8 cellular contexts compared by ENCODE assay signal in the genomic region with DNA sequence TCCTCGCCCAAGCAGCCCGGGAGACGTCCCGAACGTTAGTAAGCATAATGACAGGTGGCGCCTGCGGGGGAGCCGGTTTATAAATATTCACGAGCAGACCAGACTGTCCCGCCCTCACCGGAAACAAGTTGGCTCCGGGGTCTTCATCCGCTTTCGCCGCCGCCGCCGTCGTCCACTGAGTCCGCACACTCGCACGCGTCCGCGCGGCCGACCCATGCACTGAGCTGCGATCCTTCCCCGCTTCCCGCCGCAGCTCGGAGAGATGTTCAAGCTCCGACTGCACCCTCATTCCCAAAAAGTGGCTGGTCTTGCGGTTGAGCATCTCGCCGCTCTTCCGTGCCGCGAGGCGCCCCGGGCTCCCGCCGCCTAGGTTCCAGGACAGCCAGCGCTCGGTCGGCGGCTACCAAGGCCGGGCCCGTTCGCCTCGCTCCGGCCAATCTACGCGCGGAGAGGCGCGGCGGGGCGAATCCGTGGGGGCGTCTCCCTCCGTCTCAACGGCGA.
DNase-seq lines count a peak whose midpoint lies in the region; ATAC-seq and TF ChIP-seq lines count a peak whose summit lies in the region.

No MANE protein-coding gene starts in this region.

- H3K4me2 ChIP-seq in SU-DHL-6 (ENCODE audit: low read depth, low read length, poor library complexity, severe bottlenecking), result peak overlapping the region; percentile 69

- no peaks in the 10 kb centered on the region for H3K9me3 ChIP-seq in HUES48 (ENCODE audit: control insufficient read depth, insufficient read depth, low read length)
- no peaks in the 10 kb centered on the region for H3K9me3 ChIP-seq in SU-DHL-6 (ENCODE audit: insufficient read depth, low read length)

- no peaks in the 10 kb centered on the region for H4K20me1 ChIP-seq in SU-DHL-6 (ENCODE audit: low read depth, low read length)

- H2AFZ ChIP-seq in SU-DHL-6 (ENCODE audit: low read depth, low read length, severe bottlenecking), result peak overlapping the region; percentile 76

- peaks cover 11% of the 10 kb centered on the region; the same call in 1 of the 2 replicates for H3F3A ChIP-seq in SU-DHL-6 (ENCODE audit: insufficient read depth)

- in situ Hi-C loops in astrocyte of the spinal cord (cut with HindIII; ENCODE audit: low sequenced_read_pairs), result no loop called here

- H3K9me2 ChIP-seq in SU-DHL-6 (replicated peaks; ENCODE audit: insufficient read depth, low read length), result no peaks in the 10 kb centered on the region

- H3K4me1 ChIP-seq in HUES48 (ENCODE audit: control insufficient read depth, insufficient read depth, low read length), result peaks cover 3% of the 10 kb centered on the region; the same call in 1 of the 2 replicates

- ATAC-seq in GM19468 (IDR thresholded peaks at IDR 0.05; ENCODE audit: extremely low read depth, unreplicated experiment) (peak; percentile 15), HG03442 (IDR thresholded peaks at IDR 0.05; ENCODE audit: unreplicated experiment) (no peak)

- H3K27ac ChIP-seq in HUES48 (ENCODE audit: low read depth, low read length) (peak overlapping the region; percentile 88), SU-DHL-6 (ENCODE audit: low read depth, low read length) (peak overlapping the region; percentile 66)

- H3K9ac ChIP-seq in HUES48 (ENCODE audit: low read depth, low read length) (peak overlapping the region; percentile 36; the same call in 1 of the 2 replicates), SU-DHL-6 (ENCODE audit: low read length) (peak overlapping the region; percentile 80)

- H3K4me3 ChIP-seq in HUES48 (ENCODE audit: low read depth, low read length) (peak overlapping the region; percentile 91), SU-DHL-6 (ENCODE audit: insufficient read depth, low read length, poor library complexity, severe bottlenecking) (peak overlapping the region; percentile 89), astrocyte of the spinal cord (ENCODE audit: low read depth, low read length) (peak overlapping the region; percentile 95)

- H3K27me3 ChIP-seq in HUES48 (ENCODE audit: control insufficient read depth, insufficient read depth, low read length), result no peaks in the 10 kb centered on the region
- no peaks in the 10 kb centered on the region for H3K27me3 ChIP-seq in SU-DHL-6 (ENCODE audit: low read length)

- H3K36me3 ChIP-seq in HUES48 (ENCODE audit: control insufficient read depth, insufficient read depth, low read length) (peaks cover 56% of the 10 kb centered on the region), SU-DHL-6 (ENCODE audit: low read length) (0 out of 2 replicates have a peak, but pooled peaks cover 3% of the 10 kb centered on the region)

- H3K79me2 ChIP-seq in SU-DHL-6 (ENCODE audit: insufficient read depth, low read length), result peaks cover 15% of the 10 kb centered on the region

- peak; percentile 42 for DNase-seq in COR-L47 (lab: John Stamatoyannopoulos, UW)
- peak; percentile 22 for DNase-seq in astrocyte of the spinal cord (ENCODE audit: low read depth, low spot score)
- peak; percentile 80 for DNase-seq in islet precursor cell
- DNase-seq in stimulated activated CD4-positive, alpha-beta T cell treated with anti-CD3 and anti-CD28 coated beads, TNF-alpha, amount 100 ng/mL, for 24 hours (ENCODE audit: low read depth in 3 of 3), result peak; percentile 14 to 37 (median 33)

- TF ChIP-seq CTCF in SU-DHL-6 (IDR thresholded peaks at IDR 0.05; ENCODE audit: insufficient read depth, low read length, poor library complexity, severe bottlenecking) (no peak), astrocyte of the spinal cord (IDR thresholded peaks at IDR 0.05; ENCODE audit: low read depth, low read length) (no peak)

Comparison
In these comparisons a context has a peak if more than half of its experiments do, and no peak if none do; other contexts are left out.
1. DNase-seq: peak in every context shown above with its lines; median percentile 80 in islet precursor cell; 42 in COR-L47; 33 in stimulated activated CD4-positive, alpha-beta T cell treated with anti-CD3 and anti-CD28 coated beads, TNF-alpha, amount 100 ng/mL, for 24 hours; 22 in astrocyte of the spinal cord.